ENCODE assay signal across 10 cellular contexts in genomic region chr11:75654314-75654713, GRCh38. TPM values are rescaled to one million over a fixed set of nuclear protein-coding genes. Genes with fewer than 3 reads are reported as not detected.
DNase-seq lines count a peak whose midpoint lies in the region; ATAC-seq and TF ChIP-seq lines count a peak whose summit lies in the region.
"Had no signal": no experiment of that assay in that cellular context is flagged by ENCODE, and none has a peak within 500 bp of the region (broad histone marks: within the 10 kb centered on the region; RNA-seq: fewer than 3 reads in every experiment).

No MANE protein-coding gene starts in this region.

- TF ChIP-seq POLR2A in IMR-90 (IDR thresholded peaks at IDR 0.05; ENCODE audit: low read depth, low read length), result no peak

- H4K8ac ChIP-seq in IMR-90 (ENCODE audit: low read depth in 2 of 2, low read length in 2 of 2), result peak overlapping the region in 1 of 2 experiments; percentile 64; a peak in 1 of 4 replicates

- H3K4me1 ChIP-seq in IMR-90 (ENCODE audit: control insufficient read depth, insufficient read depth, low read length) (peaks cover 19% of the 10 kb centered on the region), lung (ENCODE audit: control insufficient read depth in 2 of 2, insufficient read depth in 2 of 2, low read length in 2 of 2) (peaks cover 2 to 6% of the 10 kb centered on the region in 2 donors), MM.1S (ENCODE audit: low read length) (no peaks in the 10 kb centered on the region)

- no peak overlapping the region for H2AK9ac ChIP-seq in IMR-90 (replicated peaks; ENCODE audit: low read depth, low read length, poor library complexity)

- ATAC-seq in activated CD4-positive, alpha-beta T cell treated with anti-CD3 and anti-CD28 coated beads for 36 hours, result peak; percentile 99
- peak; percentile 59 for ATAC-seq in GM21526 (IDR thresholded peaks at IDR 0.05; ENCODE audit: low FRiP score, unreplicated experiment)
- peak; percentile 58 for ATAC-seq in IMR-90 (ENCODE audit: low read depth)
- peak; percentile 58 for ATAC-seq in lung (ENCODE audit: insufficient read depth, low FRiP score)

- H4K91ac ChIP-seq in IMR-90 (ENCODE audit: insufficient read depth, low read depth, low read length), result 0 out of 2 replicates have a peak overlapping the region, but pooled peaks have one; percentile 12

- H3K18ac ChIP-seq in IMR-90 (ENCODE audit: low read depth, low read length), result peak overlapping the region; percentile 84; the same call in 1 of the 2 replicates

- intact Hi-C loops in activated CD4-positive, alpha-beta T cell treated with anti-CD3 and anti-CD28 coated beads for 36 hours (cut with DNase I, micrococcal nuclease), result no loop called here
- intact Hi-C loops in IMR-90 (cut with micrococcal nuclease), result no loop called here
- intact Hi-C loops in activated T-helper 1 cell treated with anti-CD3 and anti-CD28 coated beads, Interleukin-12 subunit alpha, Interleukin-12 subunit beta, Interleukin-2, Interleukin-4 antibody, amounts not matched to agents 30 ng/mL and 10 ng/mL and 1 ng/mL, durations not matched to agents 14 hours and 24 hours and 36 hours (cut with micrococcal nuclease), result loop anchor here (1.0 kb wide), 1 partner anchor 35 kb away; no protein-coding TSS in a partner anchor

- no peak for TF ChIP-seq RAD21 in IMR-90 (IDR thresholded peaks at IDR 0.05; ENCODE audit: low read length)

- H3K4me2 ChIP-seq in IMR-90 (ENCODE audit: low read depth, low read length), result peak overlapping the region; percentile 56; the same call in 1 of the 2 replicates
- H3K4me2 ChIP-seq in MM.1S (ENCODE audit: low read depth, low read length), result no peak overlapping the region

- H3F3A ChIP-seq in MM.1S (ENCODE audit: insufficient read depth, low read length), result no peaks in the 10 kb centered on the region

- no peak overlapping the region for H3K23ac ChIP-seq in IMR-90 (ENCODE audit: low read depth, low read length)

- H4K5ac ChIP-seq in IMR-90 (ENCODE audit: low read depth, low read length), result peak overlapping the region; percentile 59; the same call in 1 of the 2 replicates

- TF ChIP-seq CTCF in IMR-90 (conservative IDR thresholded peaks at IDR 0.05; ENCODE audit: low read depth, low read length), result no peak
- no peak for TF ChIP-seq CTCF in lung (IDR thresholded peaks at IDR 0.05; ENCODE audit: control extremely low read depth, extremely low read depth)
- no peak for TF ChIP-seq CTCF in MM.1S (IDR thresholded peaks at IDR 0.05; ENCODE audit: low read length)

- no CpG with 5 or more reads among the region's 3 CpGs for WGBS in IMR-90 (ENCODE audit: extremely low coverage in 2 of 2, insufficient read length in 1 of 2), 2 experiments
- WGBS in lung, 2 donors, result 57 to 59% methylated on average over 3 of the region's 3 CpGs

- H3K4ac ChIP-seq in IMR-90 (ENCODE audit: low read depth, low read length), result peak overlapping the region; percentile 49; the same call in 1 of the 2 replicates

- H2BK5ac ChIP-seq in IMR-90 (ENCODE audit: low read depth, low read length, poor library complexity, severe bottlenecking), result peak overlapping the region; percentile 97

- POLR2A ChIA-PET in activated CD4-positive, alpha-beta T cell treated with anti-CD3 and anti-CD28 coated beads for 36 hours (lab: Charles Lee), result no interaction called here
- POLR2A ChIA-PET in activated CD4-positive, alpha-beta T cell treated with anti-CD3 and anti-CD28 coated beads, Interleukin-2, amount 10 ng/mL, durations not matched to agents 7 days and 5 days (lab: Charles Lee), result no interaction called here
- POLR2A ChIA-PET in IMR-90 (lab: Charles Lee; ENCODE audit: unreplicated experiment), result no interaction called here

- H3K79me1 ChIP-seq in IMR-90 (ENCODE audit: low read depth in 1 of 2, low read length in 2 of 2), result peaks cover 0 to 3% of the 10 kb centered on the region in 2 experiments; a peak in 1 of 4 replicates

- peaks cover 11% of the 10 kb centered on the region for H3K4me1 Mint-ChIP-seq in activated CD4-positive, alpha-beta T cell treated with anti-CD3 and anti-CD28 coated beads for 36 hours
- peaks cover 7% of the 10 kb centered on the region for H3K4me1 Mint-ChIP-seq in activated CD4-positive, alpha-beta T cell treated with anti-CD3 and anti-CD28 coated beads, Interleukin-2, amount 10 ng/mL, durations not matched to agents 7 days and 5 days
- peaks cover 15% of the 10 kb centered on the region for H3K4me1 Mint-ChIP-seq in activated T-helper 1 cell treated with anti-CD3 and anti-CD28 coated beads, Interleukin-12 subunit alpha, Interleukin-12 subunit beta, Interleukin-2, Interleukin-4 antibody, amounts not matched to agents 30 ng/mL and 10 ng/mL and 1 ng/mL, durations not matched to agents 14 hours and 24 hours and 36 hours (ENCODE audit: low read depth)

- no peak overlapping the region for H3K14ac ChIP-seq in IMR-90 (replicated peaks; ENCODE audit: low read depth, low read length)

- H3K9me2 ChIP-seq in MM.1S (replicated peaks; ENCODE audit: insufficient read depth, low read length), result no peaks in the 10 kb centered on the region

- H4K20me1 ChIP-seq in IMR-90 (ENCODE audit: insufficient read depth, low read length) (no peaks in the 10 kb centered on the region; the same call in 1 of the 2 replicates), MM.1S (ENCODE audit: insufficient read depth, low read length) (no peaks in the 10 kb centered on the region)

- peak overlapping the region; percentile 62 for H3K27ac ChIP-seq in IMR-90 (ENCODE audit: insufficient read depth, low read length)
- no peak overlapping the region for H3K27ac ChIP-seq in lung (ENCODE audit: low read depth in 1 of 2, low read length in 1 of 2)
- H3K27ac ChIP-seq in MM.1S (ENCODE audit: low read length), result no peak overlapping the region

- H2AFZ ChIP-seq in IMR-90 (replicated peaks; ENCODE audit: low read length, poor library complexity) (no peak overlapping the region), MM.1S (ENCODE audit: low read length) (no peak overlapping the region)

- H3K4me3 ChIP-seq in IMR-90 (ENCODE audit: insufficient read depth, low read depth, low read length) (no peak overlapping the region), lung (no peak overlapping the region), MM.1S (ENCODE audit: low read length) (no peak overlapping the region)

- peak overlapping the region; percentile 89; the same call in 1 of the 2 replicates for H2BK120ac ChIP-seq in IMR-90 (ENCODE audit: low read depth, low read length)

- no peaks in the 10 kb centered on the region for H3K36me3 Mint-ChIP-seq in activated CD4-positive, alpha-beta T cell treated with anti-CD3 and anti-CD28 coated beads for 36 hours (ENCODE audit: low read depth)
- no peaks in the 10 kb centered on the region for H3K36me3 Mint-ChIP-seq in activated CD4-positive, alpha-beta T cell treated with anti-CD3 and anti-CD28 coated beads, Interleukin-2, amount 10 ng/mL, durations not matched to agents 7 days and 5 days (ENCODE audit: low read depth)
- no peaks in the 10 kb centered on the region for H3K36me3 Mint-ChIP-seq in activated T-helper 1 cell treated with anti-CD3 and anti-CD28 coated beads, Interleukin-12 subunit alpha, Interleukin-12 subunit beta, Interleukin-2, Interleukin-4 antibody, amounts not matched to agents 30 ng/mL and 10 ng/mL and 1 ng/mL, durations not matched to agents 14 hours and 24 hours and 36 hours (ENCODE audit: low read depth)

- no peaks in the 10 kb centered on the region for H3K9me3 Mint-ChIP-seq in activated CD4-positive, alpha-beta T cell treated with anti-CD3 and anti-CD28 coated beads for 36 hours (ENCODE audit: low read depth)
- H3K9me3 Mint-ChIP-seq in activated CD4-positive, alpha-beta T cell treated with anti-CD3 and anti-CD28 coated beads, Interleukin-2, amount 10 ng/mL, durations not matched to agents 7 days and 5 days, result no peaks in the 10 kb centered on the region
- H3K9me3 Mint-ChIP-seq in activated T-helper 1 cell treated with anti-CD3 and anti-CD28 coated beads, Interleukin-12 subunit alpha, Interleukin-12 subunit beta, Interleukin-2, Interleukin-4 antibody, amounts not matched to agents 30 ng/mL and 10 ng/mL and 1 ng/mL, durations not matched to agents 14 hours and 24 hours and 36 hours, result no peaks in the 10 kb centered on the region

- H3K27me3 Mint-ChIP-seq in activated CD4-positive, alpha-beta T cell treated with anti-CD3 and anti-CD28 coated beads for 36 hours, result peaks cover 18% of the 10 kb centered on the region
- peaks cover 19% of the 10 kb centered on the region for H3K27me3 Mint-ChIP-seq in activated CD4-positive, alpha-beta T cell treated with anti-CD3 and anti-CD28 coated beads, Interleukin-2, amount 10 ng/mL, durations not matched to agents 7 days and 5 days
- peaks cover 24% of the 10 kb centered on the region for H3K27me3 Mint-ChIP-seq in activated T-helper 1 cell treated with anti-CD3 and anti-CD28 coated beads, Interleukin-12 subunit alpha, Interleukin-12 subunit beta, Interleukin-2, Interleukin-4 antibody, amounts not matched to agents 30 ng/mL and 10 ng/mL and 1 ng/mL, durations not matched to agents 14 hours and 24 hours and 36 hours (ENCODE audit: insufficient read depth)

- H3K36me3 ChIP-seq in IMR-90 (ENCODE audit: control insufficient read depth, insufficient read depth, low read length) (no peaks in the 10 kb centered on the region), lung (ENCODE audit: control insufficient read depth in 2 of 2, insufficient read depth in 2 of 2, low read length in 2 of 2) (no peaks in the 10 kb centered on the region), MM.1S (replicated peaks; ENCODE audit: insufficient read depth, low read length) (no peaks in the 10 kb centered on the region)

- CTCF ChIA-PET in activated CD4-positive, alpha-beta T cell treated with anti-CD3 and anti-CD28 coated beads for 36 hours (lab: Charles Lee), result interaction anchor here (0.8 kb wide), 1 partner anchor 69 kb away, joined by 5 read pairs; no protein-coding TSS in a partner anchor
- CTCF ChIA-PET in activated CD4-positive, alpha-beta T cell treated with anti-CD3 and anti-CD28 coated beads, Interleukin-2, amount 10 ng/mL, durations not matched to agents 7 days and 5 days (lab: Charles Lee), result interaction anchor here (1.2 kb wide), 1 partner anchor 52 kb away, joined by 4 read pairs; no protein-coding TSS in a partner anchor
- CTCF ChIA-PET in IMR-90 (lab: Yijun Ruan, JAX), result interaction anchor here (0.6 kb wide), 1 partner anchor 654 kb away, joined by 3 read pairs; no protein-coding TSS in a partner anchor

- BruUV-seq in IMR-90 (replicated peaks; lab: Mats Ljungman, UMichigan), result no TSS peak

- H2BK20ac ChIP-seq in IMR-90 (ENCODE audit: low read depth, low read length), result no peak overlapping the region

- DNase-seq in activated CD4-positive, alpha-beta T cell treated with anti-CD3 and anti-CD28 coated beads for 36 hours, result peak; percentile 41
- DNase-seq in activated CD4-positive, alpha-beta T cell treated with anti-CD3 and anti-CD28 coated beads, Interleukin-2, amount 10 ng/mL, durations not matched to agents 7 days and 5 days, result no peak
- DNase-seq in IMR-90 (peak; percentile 84), lung (ENCODE audit: low spot score) (no peak), MM.1S (no peak)
- DNase-seq in activated T-helper 1 cell treated with anti-CD3 and anti-CD28 coated beads, Interleukin-12 subunit alpha, Interleukin-12 subunit beta, Interleukin-2, Interleukin-4 antibody, amounts not matched to agents 30 ng/mL and 10 ng/mL and 1 ng/mL, durations not matched to agents 14 hours and 24 hours and 36 hours (ENCODE audit: low spot score), result no peak
- DNase-seq in stimulated activated CD4-positive, alpha-beta T cell treated with anti-CD3 and anti-CD28 coated beads, Interleukin-12 subunit alpha, Interleukin-12 subunit beta, amount 100 ng/mL, for 4 hours, result no peak
- DNase-seq: 8988T, foreskin fibroblast had no signal

- H3K9me3 ChIP-seq in IMR-90 (ENCODE audit: control insufficient read depth, insufficient read depth, low read length) (no peaks in the 10 kb centered on the region), lung (ENCODE audit: control insufficient read depth in 2 of 2, insufficient read depth in 1 of 2, low read length in 1 of 2) (no peaks in the 10 kb centered on the region), MM.1S (replicated peaks; ENCODE audit: insufficient read depth, low read length) (no peaks in the 10 kb centered on the region)

- peaks cover 12% of the 10 kb centered on the region for H3K9me1 ChIP-seq in IMR-90 (ENCODE audit: insufficient read depth, low read length)

- no peak overlapping the region for H3K27ac Mint-ChIP-seq in activated CD4-positive, alpha-beta T cell treated with anti-CD3 and anti-CD28 coated beads for 36 hours
- no peak overlapping the region for H3K27ac Mint-ChIP-seq in activated CD4-positive, alpha-beta T cell treated with anti-CD3 and anti-CD28 coated beads, Interleukin-2, amount 10 ng/mL, durations not matched to agents 7 days and 5 days
- H3K27ac Mint-ChIP-seq in activated T-helper 1 cell treated with anti-CD3 and anti-CD28 coated beads, Interleukin-12 subunit alpha, Interleukin-12 subunit beta, Interleukin-2, Interleukin-4 antibody, amounts not matched to agents 30 ng/mL and 10 ng/mL and 1 ng/mL, durations not matched to agents 14 hours and 24 hours and 36 hours, result no peak overlapping the region

- in situ Hi-C loops in IMR-90 (cut with MboI; ENCODE audit: low sequenced_read_pairs), result no loop called here

- 0 out of 2 replicates have a peak overlapping the region, but pooled peaks have one; percentile 8 for H3K56ac ChIP-seq in IMR-90 (ENCODE audit: extremely low read depth, insufficient read depth, low read length)

- H3K9ac ChIP-seq in IMR-90 (ENCODE audit: low read depth, low read length) (no peak overlapping the region), MM.1S (ENCODE audit: low read length) (no peak overlapping the region)

- dilution Hi-C loops in IMR-90 (cut with HindIII; ENCODE audit: low sequenced_read_pairs, unreplicated experiment), result no loop called here

- H3K79me2 ChIP-seq in MM.1S (ENCODE audit: low read length), result no peaks in the 10 kb centered on the region

- no peak overlapping the region for H3K4me3 Mint-ChIP-seq in activated CD4-positive, alpha-beta T cell treated with anti-CD3 and anti-CD28 coated beads for 36 hours
- H3K4me3 Mint-ChIP-seq in activated CD4-positive, alpha-beta T cell treated with anti-CD3 and anti-CD28 coated beads, Interleukin-2, amount 10 ng/mL, durations not matched to agents 7 days and 5 days, result no peak overlapping the region
- H3K4me3 Mint-ChIP-seq in activated T-helper 1 cell treated with anti-CD3 and anti-CD28 coated beads, Interleukin-12 subunit alpha, Interleukin-12 subunit beta, Interleukin-2, Interleukin-4 antibody, amounts not matched to agents 30 ng/mL and 10 ng/mL and 1 ng/mL, durations not matched to agents 14 hours and 24 hours and 36 hours, result no peak overlapping the region

- H2BK15ac ChIP-seq in IMR-90 (ENCODE audit: low read depth, low read length), result peak overlapping the region; percentile 40; the same call in 1 of the 3 replicates

- H2AK5ac ChIP-seq in IMR-90 (ENCODE audit: low read depth, low read length), result peak overlapping the region; percentile 63; the same call in 1 of the 2 replicates

- H3K27me3 ChIP-seq in IMR-90 (ENCODE audit: control insufficient read depth, insufficient read depth, low read length), result no peaks in the 10 kb centered on the region
- H3K27me3 ChIP-seq in lung (ENCODE audit: control insufficient read depth, insufficient read depth), result no peaks in the 10 kb centered on the region
- H3K27me3 ChIP-seq in MM.1S (replicated peaks; ENCODE audit: insufficient read depth, low read length), result no peaks in the 10 kb centered on the region

RNA-seq across cellular contexts. Expression of gene MAP6, which starts 14.5 kb away (rescaled TPM):
- under 1 TPM in 1 of 2 experiments, not detected in 1; 0.05 TPM for total RNA-seq in activated CD4-positive, alpha-beta T cell treated with anti-CD3 and anti-CD28 coated beads for 36 hours
- total RNA-seq in activated CD4-positive, alpha-beta T cell treated with anti-CD3 and anti-CD28 coated beads, Interleukin-2, amount 10 ng/mL, durations not matched to agents 7 days and 5 days, result under 1 TPM; 0.25 TPM
- 2.5 and 3.0 TPM in 2 replicates for total RNA-seq in IMR-90 (2012; rRNA removed)
- 3.1 and 3.4 TPM in 2 replicates for polyA plus RNA-seq in IMR-90 (2012; rRNA removed)
- 1.6 and 1.9 TPM in 2 replicates for polyA plus RNA-seq in IMR-90 (2012; cell fraction: cytosol; rRNA removed)
- polyA plus RNA-seq in IMR-90 (2012; cell fraction: nucleus; rRNA removed; ENCODE audit: low replicate concordance), result 6.3 and 12.8 TPM in 2 replicates
- total RNA-seq in lung, result 10 to 100 TPM in 1 of 2 donors, 1 to 10 TPM in 1; 8.1 to 17.8 TPM
- 1 to 10 TPM; 5.8 to 6.4 TPM for polyA plus RNA-seq in lung
- total RNA-seq in activated T-helper 1 cell treated with anti-CD3 and anti-CD28 coated beads, Interleukin-12 subunit alpha, Interleukin-12 subunit beta, Interleukin-2, Interleukin-4 antibody, amounts not matched to agents 30 ng/mL and 10 ng/mL and 1 ng/mL, durations not matched to agents 14 hours and 24 hours and 36 hours, result 0.49 and 0.54 TPM in 2 replicates

Comparison
In these comparisons a context has a peak if more than half of its experiments do, and no peak if none do; other contexts are left out.
1. DNase-seq: peak in activated CD4-positive, alpha-beta T cell treated with anti-CD3 and anti-CD28 coated beads for 36 hours (single experiment) and IMR-90 (single experiment); none in activated CD4-positive, alpha-beta T cell treated with anti-CD3 and anti-CD28 coated beads, Interleukin-2, amount 10 ng/mL, durations not matched to agents 7 days and 5 days (single experiment), lung (single experiment), MM.1S (single experiment), activated T-helper 1 cell treated with anti-CD3 and anti-CD28 coated beads, Interleukin-12 subunit alpha, Interleukin-12 subunit beta, Interleukin-2, Interleukin-4 antibody, amounts not matched to agents 30 ng/mL and 10 ng/mL and 1 ng/mL, durations not matched to agents 14 hours and 24 hours and 36 hours (single experiment) and stimulated activated CD4-positive, alpha-beta T cell treated with anti-CD3 and anti-CD28 coated beads, Interleukin-12 subunit alpha, Interleukin-12 subunit beta, amount 100 ng/mL, for 4 hours (single experiment).
2. Peak in every context shown above with its lines, with median percentiles within 50 percentile points of each other: ATAC-seq.